Comparison of ENCODE assay signal across 19 cellular contexts in genomic region chr3:187343670-187344069, GRCh38. TPM values are rescaled to one million over a fixed set of nuclear protein-coding genes. Genes with fewer than 3 reads are reported as not detected.
DNase-seq lines count a peak whose midpoint lies in the region; FAIRE-seq and TF ChIP-seq lines count a peak whose summit lies in the region.
"Had no signal": no experiment of that assay in that cellular context is flagged by ENCODE, and none has a peak within 500 bp of the region (broad histone marks: within the 10 kb centered on the region; RNA-seq: fewer than 3 reads in every experiment).

No MANE protein-coding gene starts in this region.

- DNase-seq in EH (ENCODE audit: low read depth), result peak; percentile 4
- DNase-seq in astrocyte (ENCODE audit: low read depth), result no peak
- peak; percentile 22 for DNase-seq in mesendoderm
- no peak for DNase-seq in trophoblast cell
- DNase-seq in NCI-H2081 treated with DMSO at 0.1 percent for 48 hours (lab: John Stamatoyannopoulos, UW), result no peak
- DNase-seq in activated naive CD8-positive, alpha-beta T cell treated with anti-CD3 and anti-CD28 coated beads for 36 hours, result no peak
- DNase-seq in prostate gland (ENCODE audit: low spot score), result no peak
- DNase-seq: AML-193; Caco-2; CD4-positive, alpha-beta T cell; GDM1; GM23248 had no signal

- no peak overlapping the region for H2AFZ ChIP-seq in astrocyte (ENCODE audit: low read depth, low read length)
- no peak overlapping the region for H2AFZ ChIP-seq in trophoblast cell (ENCODE audit: insufficient read depth, low read length, poor library complexity)
- H2AFZ ChIP-seq: GM23248 had no signal

- H4K8ac ChIP-seq in mesendoderm (ENCODE audit: low read depth, low read length), result no peak overlapping the region
- no peak overlapping the region for H4K8ac ChIP-seq in trophoblast cell (ENCODE audit: low read depth, low read length)

- H2BK15ac ChIP-seq in mesendoderm (replicated peaks; ENCODE audit: low read depth), result no peak overlapping the region

- no peak overlapping the region for H3K4ac ChIP-seq in mesendoderm (ENCODE audit: low read depth, low read length)
- H3K4ac ChIP-seq in trophoblast cell (ENCODE audit: low read depth, low read length), result no peak overlapping the region

- no peaks in the 10 kb centered on the region for H3K9me3 ChIP-seq in astrocyte (ENCODE audit: insufficient read depth, low read depth, low read length)
- no peaks in the 10 kb centered on the region for H3K9me3 ChIP-seq in trophoblast cell (ENCODE audit: insufficient read depth, low read depth, low read length)
- no peaks in the 10 kb centered on the region for H3K9me3 ChIP-seq in prostate gland
- H3K9me3 ChIP-seq: A549, Caco-2, HAP-1 had no signal

- H3K27ac ChIP-seq in astrocyte (ENCODE audit: low read depth, low read length), result no peak overlapping the region
- no peak overlapping the region for H3K27ac ChIP-seq in mesendoderm (ENCODE audit: low read depth, low read length)
- no peak overlapping the region for H3K27ac ChIP-seq in trophoblast cell (ENCODE audit: low read depth, low read length)
- no peak overlapping the region for H3K27ac ChIP-seq in prostate gland
- H3K27ac ChIP-seq: 22Rv1, A549, C4-2B, GM23248 had no signal

- peaks cover 2% of the 10 kb centered on the region for H3K27me3 Mint-ChIP-seq in astrocyte (ENCODE audit: low read depth, unreplicated experiment)
- peaks cover 4% of the 10 kb centered on the region for H3K27me3 Mint-ChIP-seq in activated naive CD8-positive, alpha-beta T cell treated with anti-CD3 and anti-CD28 coated beads for 36 hours

- WGBS in mesendoderm (ENCODE audit: extremely low coverage, insufficient coverage, low lambda C conversion rate), result no CpG with 5 or more reads among the region's 1 CpG
- no CpG with 5 or more reads among the region's 1 CpG for WGBS in trophoblast cell (ENCODE audit: extremely low coverage, insufficient coverage, insufficient read length)
- WGBS in prostate gland, result 19% methylated on average over 1 of the region's 1 CpG

- no peaks in the 10 kb centered on the region for H4K20me1 ChIP-seq in astrocyte (ENCODE audit: insufficient read depth, low read length)

- peaks cover 9% of the 10 kb centered on the region for H3K4me1 Mint-ChIP-seq in astrocyte (ENCODE audit: low read depth, unreplicated experiment)
- no peaks in the 10 kb centered on the region for H3K4me1 Mint-ChIP-seq in activated naive CD8-positive, alpha-beta T cell treated with anti-CD3 and anti-CD28 coated beads for 36 hours

- H3K79me2 ChIP-seq in astrocyte (ENCODE audit: insufficient read depth, low read length) (no peaks in the 10 kb centered on the region), mesendoderm (ENCODE audit: control insufficient read depth, insufficient read depth, low read length) (no peaks in the 10 kb centered on the region), trophoblast cell (ENCODE audit: control insufficient read depth, insufficient read depth, low read length, poor library complexity) (no peaks in the 10 kb centered on the region)

- no peak overlapping the region for H3K56ac ChIP-seq in mesendoderm (ENCODE audit: low read length)

- H2BK5ac ChIP-seq in mesendoderm (ENCODE audit: low read length) (no peak overlapping the region), trophoblast cell (ENCODE audit: low read depth, low read length, poor library complexity) (no peak overlapping the region)

- no peak overlapping the region for H4K12ac ChIP-seq in trophoblast cell (ENCODE audit: low read depth, low read length)

- TF ChIP-seq POLR2A in prostate gland (IDR thresholded peaks at IDR 0.05), result no peak

- no peaks in the 10 kb centered on the region for H3K4me1 ChIP-seq in astrocyte (ENCODE audit: insufficient read depth, low read length)
- no peaks in the 10 kb centered on the region for H3K4me1 ChIP-seq in mesendoderm (ENCODE audit: control insufficient read depth, low read depth, low read length)
- no peaks in the 10 kb centered on the region for H3K4me1 ChIP-seq in trophoblast cell (ENCODE audit: control insufficient read depth in 1 of 2, insufficient read depth in 2 of 2, low read length in 2 of 2)
- H3K4me1 ChIP-seq in prostate gland (replicated peaks), result no peaks in the 10 kb centered on the region
- H3K4me1 ChIP-seq: A549, Caco-2, HAP-1 had no signal

- H3K27ac Mint-ChIP-seq in astrocyte (ENCODE audit: unreplicated experiment), result peak overlapping the region; percentile 87
- H3K27ac Mint-ChIP-seq in activated naive CD8-positive, alpha-beta T cell treated with anti-CD3 and anti-CD28 coated beads for 36 hours, result no peak overlapping the region
- H3K27ac Mint-ChIP-seq: CD4-positive, alpha-beta T cell had no signal

- H3K36me3 ChIP-seq in astrocyte (ENCODE audit: insufficient read depth, low read length) (no peaks in the 10 kb centered on the region), mesendoderm (ENCODE audit: control insufficient read depth, insufficient read depth, low read length) (no peaks in the 10 kb centered on the region), trophoblast cell (ENCODE audit: control insufficient read depth in 1 of 2, insufficient read depth in 2 of 2, low read length in 2 of 2) (no peaks in the 10 kb centered on the region), prostate gland (no peaks in the 10 kb centered on the region)
- H3K36me3 ChIP-seq: HAP-1 had no signal

- H3K4me2 ChIP-seq in astrocyte (ENCODE audit: low read length) (no peak overlapping the region), mesendoderm (ENCODE audit: low read length) (no peak overlapping the region), trophoblast cell (ENCODE audit: low read length) (no peak overlapping the region)
- H3K4me2 ChIP-seq: A549 had no signal

- H3K18ac ChIP-seq in mesendoderm (ENCODE audit: low read length) (no peak overlapping the region), trophoblast cell (ENCODE audit: low read length) (no peak overlapping the region)

- H3K36me3 Mint-ChIP-seq in astrocyte (ENCODE audit: low read depth, unreplicated experiment), result no peaks in the 10 kb centered on the region
- H3K36me3 Mint-ChIP-seq in activated naive CD8-positive, alpha-beta T cell treated with anti-CD3 and anti-CD28 coated beads for 36 hours, result no peaks in the 10 kb centered on the region

- H2BK120ac ChIP-seq in mesendoderm (ENCODE audit: low read depth, low read length), result no peak overlapping the region
- H2BK120ac ChIP-seq in trophoblast cell (ENCODE audit: insufficient read depth, low read length, poor library complexity), result peak overlapping the region; percentile 60

- H3K14ac ChIP-seq in trophoblast cell (ENCODE audit: low read length), result no peak overlapping the region

- no peak overlapping the region for H2BK12ac ChIP-seq in trophoblast cell (ENCODE audit: low read length)

- H4K91ac ChIP-seq in trophoblast cell (ENCODE audit: low read depth, low read length), result peak overlapping the region; percentile 73

- H3K27me3 ChIP-seq in astrocyte (ENCODE audit: insufficient read depth, low read length), result no peaks in the 10 kb centered on the region
- H3K27me3 ChIP-seq in mesendoderm (ENCODE audit: insufficient read depth, low read length, poor library complexity), result no peaks in the 10 kb centered on the region
- no peaks in the 10 kb centered on the region for H3K27me3 ChIP-seq in trophoblast cell (ENCODE audit: insufficient read depth, low read length)
- peaks cover 2% of the 10 kb centered on the region for H3K27me3 ChIP-seq in prostate gland (replicated peaks; ENCODE audit: insufficient read depth)

- H3K79me1 ChIP-seq in mesendoderm (ENCODE audit: low read length) (no peaks in the 10 kb centered on the region), trophoblast cell (ENCODE audit: low read length) (peaks cover 1% of the 10 kb centered on the region)

- no peak overlapping the region for H4K5ac ChIP-seq in mesendoderm (ENCODE audit: low read length)

- H3K4me3 ChIP-seq in astrocyte (ENCODE audit: insufficient read depth, low read depth, low read length) (no peak overlapping the region), mesendoderm (ENCODE audit: low read length) (no peak overlapping the region), trophoblast cell (ENCODE audit: low read depth, low read length) (no peak overlapping the region), prostate gland (no peak overlapping the region)
- H3K4me3 ChIP-seq: A549, GM23248, HAP-1 had no signal

- H3K23ac ChIP-seq in mesendoderm (ENCODE audit: low read length) (no peak overlapping the region), trophoblast cell (ENCODE audit: low read length) (no peak overlapping the region)

- TF ChIP-seq CTCF in astrocyte (IDR thresholded peaks at IDR 0.05; ENCODE audit: insufficient read depth, low read depth, low read length) (no peak), prostate gland (IDR thresholded peaks at IDR 0.05) (no peak)

- H2AK5ac ChIP-seq in mesendoderm (ENCODE audit: low read length), result no peak overlapping the region
- H2AK5ac ChIP-seq in trophoblast cell (ENCODE audit: low read length), result no peak overlapping the region

- H3K9me3 Mint-ChIP-seq in astrocyte (ENCODE audit: unreplicated experiment), result peaks cover 3% of the 10 kb centered on the region
- H3K9me3 Mint-ChIP-seq in activated naive CD8-positive, alpha-beta T cell treated with anti-CD3 and anti-CD28 coated beads for 36 hours, result no peaks in the 10 kb centered on the region
- H3K9me3 Mint-ChIP-seq: CD4-positive, alpha-beta T cell had no signal

- no peak overlapping the region for H3K4me3 Mint-ChIP-seq in astrocyte (ENCODE audit: unreplicated experiment)
- H3K4me3 Mint-ChIP-seq in activated naive CD8-positive, alpha-beta T cell treated with anti-CD3 and anti-CD28 coated beads for 36 hours, result no peak overlapping the region
- H3K4me3 Mint-ChIP-seq: CD4-positive, alpha-beta T cell had no signal

- no peak for FAIRE-seq in astrocyte (lab: Jason Lieb, UNC)
- FAIRE-seq: A549, D721Med, GM12892, GM18507 had no signal

- intact Hi-C loops in prostate gland (cut with DNase I), result no loop called here

- no peak overlapping the region for H3K9ac ChIP-seq in astrocyte (ENCODE audit: low read length)
- no peak overlapping the region for H3K9ac ChIP-seq in mesendoderm (ENCODE audit: low read length)
- no peak overlapping the region for H3K9ac ChIP-seq in trophoblast cell (ENCODE audit: low read length)
- H3K9ac ChIP-seq: GM23248 had no signal

RNA-seq across cellular contexts. Expression of gene RTP4, which starts 24.5 kb away (rescaled TPM):
- 1.2 TPM in 2 replicates for total RNA-seq in astrocyte
- 0.03 TPM for polyA plus RNA-seq in mesendoderm (2013, experiment 1 of 2)
- polyA plus RNA-seq in mesendoderm (2013, experiment 2 of 2), result 0.04 TPM
- not detected in 2 replicates for polyA plus RNA-seq in trophoblast cell (2013)
- 1 to 10 TPM; 4.6 to 4.9 TPM for total RNA-seq in activated naive CD8-positive, alpha-beta T cell treated with anti-CD3 and anti-CD28 coated beads for 36 hours
- 1 to 10 TPM; 2.7 to 5.1 TPM for total RNA-seq in prostate gland
- total RNA-seq: Caco-2 had no signal
- polyA plus RNA-seq: A549 had no signal

RNA-seq across cellular contexts. Expression of gene MASP1, which starts 52.1 kb away (rescaled TPM):
- 0.62 and 0.79 TPM in 2 replicates for total RNA-seq in astrocyte
- polyA plus RNA-seq in mesendoderm (2013, experiment 1 of 2), result 0.51 TPM
- polyA plus RNA-seq in mesendoderm (2013, experiment 2 of 2), result 0.45 TPM
- polyA plus RNA-seq in trophoblast cell (2013), result 0.05 and 0.08 TPM in 2 replicates
- not detected for total RNA-seq in activated naive CD8-positive, alpha-beta T cell treated with anti-CD3 and anti-CD28 coated beads for 36 hours
- 10 to 100 TPM; 22.1 to 27.3 TPM for total RNA-seq in prostate gland
- total RNA-seq: Caco-2; CD4-positive, alpha-beta T cell had no signal

Comparison
In these comparisons a context has a peak if more than half of its experiments do, and no peak if none do; other contexts are left out.
1. DNase-seq: peak in EH (single experiment) and mesendoderm (single experiment); none in astrocyte (single experiment), trophoblast cell (0 of 2), NCI-H2081 treated with DMSO at 0.1 percent for 48 hours (single experiment), activated naive CD8-positive, alpha-beta T cell treated with anti-CD3 and anti-CD28 coated beads for 36 hours (single experiment) and prostate gland (single experiment).
2. RNA of gene MASP1, which starts 52.1 kb away (total RNA-seq): 22.1 to 27.3 TPM in prostate gland; 0.62 to 0.79 TPM in astrocyte and not detected in activated naive CD8-positive, alpha-beta T cell treated with anti-CD3 and anti-CD28 coated beads for 36 hours; every median in the first group is over 10 times any median in the second.